In genomic region chr4:153232768-153233167, GRCh38 we compare ENCODE assay signal across 10 cellular contexts. TPM values are rescaled to one million over a fixed set of nuclear protein-coding genes. Genes with fewer than 3 reads are reported as not detected.
DNase-seq lines count a peak whose midpoint lies in the region; ATAC-seq, FAIRE-seq and TF ChIP-seq lines count a peak whose summit lies in the region.
"Had no signal": no experiment of that assay in that cellular context is flagged by ENCODE, and none has a peak within 500 bp of the region (broad histone marks: within the 10 kb centered on the region; RNA-seq: fewer than 3 reads in every experiment).

No MANE protein-coding gene starts in this region.

- no peak for FAIRE-seq in D721Med (lab: Jason Lieb, UNC)

- no peaks in the 10 kb centered on the region for H3K27me3 ChIP-seq in adipocyte (replicated peaks; ENCODE audit: control insufficient read depth, insufficient read depth, low read length)
- no peaks in the 10 kb centered on the region for H3K27me3 ChIP-seq in right lobe of liver
- H3K27me3 ChIP-seq in naive thymus-derived CD4-positive, alpha-beta T cell (ENCODE audit: control insufficient read depth in 2 of 2, insufficient read depth in 2 of 2, low read length in 2 of 2), result no peaks in the 10 kb centered on the region

- DNase-seq in D721Med (ENCODE audit: insufficient read length, low spot score) (no peak), adipocyte (ENCODE audit: low read depth) (peak; percentile 28), right lobe of liver (peak in 2 of 3 donors; percentile 38 to 48), medulla oblongata (ENCODE audit: extremely low spot score) (no peak), HPDE6-E6E7 (ENCODE audit: extremely low spot score) (no peak)
- DNase-seq in naive thymus-derived CD4-positive, alpha-beta T cell, result no peak
- DNase-seq: naive B cell, NCI-H446 treated with DMSO at 0.1 percent for 48 hours had no signal

- TF ChIP-seq CTCF in D721Med (IDR thresholded peaks at IDR 0.05; ENCODE audit: insufficient read depth, missing control alignments) (peak; percentile 16), right lobe of liver (IDR thresholded peaks at IDR 0.05) (peak; percentile 32 to 49 (median 45))

- ATAC-seq in HG02678 (IDR thresholded peaks at IDR 0.05; ENCODE audit: unreplicated experiment), result peak; percentile 54
- ATAC-seq in right lobe of liver, result peak; percentile 74 to 89 (median 82)
- no peak for ATAC-seq in naive thymus-derived CD4-positive, alpha-beta T cell
- no peak for ATAC-seq in GM21390 (IDR thresholded peaks at IDR 0.05; ENCODE audit: unreplicated experiment)

- CTCF ChIA-PET in naive thymus-derived CD4-positive, alpha-beta T cell (lab: Charles Lee), result no interaction called here

- H3K9me3 ChIP-seq in adipocyte (ENCODE audit: control insufficient read depth, low read length), result no peaks in the 10 kb centered on the region
- H3K9me3 ChIP-seq in right lobe of liver, result no peaks in the 10 kb centered on the region
- no peaks in the 10 kb centered on the region for H3K9me3 ChIP-seq in naive thymus-derived CD4-positive, alpha-beta T cell (ENCODE audit: control insufficient read depth in 2 of 3, low read length in 3 of 3)

- no peaks in the 10 kb centered on the region for H3K36me3 ChIP-seq in adipocyte (ENCODE audit: control insufficient read depth, insufficient read depth, low read length, severe bottlenecking)
- no peaks in the 10 kb centered on the region for H3K36me3 ChIP-seq in right lobe of liver
- no peaks in the 10 kb centered on the region for H3K36me3 ChIP-seq in naive thymus-derived CD4-positive, alpha-beta T cell (ENCODE audit: control insufficient read depth in 2 of 3, insufficient read depth in 3 of 3, low read length in 3 of 3)

- H3K4me3 ChIP-seq in adipocyte (ENCODE audit: low read length), result no peak overlapping the region
- H3K4me3 ChIP-seq in right lobe of liver, result no peak overlapping the region
- no peak overlapping the region for H3K4me3 ChIP-seq in naive thymus-derived CD4-positive, alpha-beta T cell (ENCODE audit: low read length)

- POLR2A ChIA-PET in naive thymus-derived CD4-positive, alpha-beta T cell (lab: Charles Lee), result no interaction called here

- H3K9ac ChIP-seq in adipocyte (ENCODE audit: low read length), result no peak overlapping the region

- peaks cover 0 to 5% (median 0%) of the 10 kb centered on the region in 5 donors for H3K36me3 Mint-ChIP-seq in naive thymus-derived CD4-positive, alpha-beta T cell
- H3K36me3 Mint-ChIP-seq: naive B cell had no signal

- no peak for TF ChIP-seq POLR2A in right lobe of liver (IDR thresholded peaks at IDR 0.05)

- H3K27ac Mint-ChIP-seq in naive thymus-derived CD4-positive, alpha-beta T cell, result no peak overlapping the region

- H3K4me1 Mint-ChIP-seq in naive thymus-derived CD4-positive, alpha-beta T cell, result peaks cover 15 to 32% (median 19%) of the 10 kb centered on the region in 7 donors

- peak overlapping the region in 2 of 10 donors; percentile 5 to 20 for H3K4me3 Mint-ChIP-seq in naive thymus-derived CD4-positive, alpha-beta T cell
- H3K4me3 Mint-ChIP-seq: naive B cell had no signal

- intact Hi-C loops in right lobe of liver (cut with DNase I), result no loop called here
- intact Hi-C loops in naive thymus-derived CD4-positive, alpha-beta T cell (cut with micrococcal nuclease), result no loop called here

- peaks cover 0 to 14% (median 0%) of the 10 kb centered on the region in 5 donors for H3K27me3 Mint-ChIP-seq in naive thymus-derived CD4-positive, alpha-beta T cell

- H3K4me1 ChIP-seq in adipocyte (ENCODE audit: control insufficient read depth, insufficient read depth, low read length), result peaks cover 21% of the 10 kb centered on the region
- peaks cover 0 to 17% (median 10%) of the 10 kb centered on the region in 4 donors for H3K4me1 ChIP-seq in right lobe of liver
- H3K4me1 ChIP-seq in naive thymus-derived CD4-positive, alpha-beta T cell (ENCODE audit: control insufficient read depth in 2 of 2, insufficient read depth in 2 of 2, low read length in 2 of 2), result peaks cover 0 to 9% of the 10 kb centered on the region in 2 donors

- no peak overlapping the region for H3K27ac ChIP-seq in right lobe of liver
- no peak overlapping the region for H3K27ac ChIP-seq in naive thymus-derived CD4-positive, alpha-beta T cell (ENCODE audit: low read depth, low read length)

- H3K9me3 Mint-ChIP-seq in naive thymus-derived CD4-positive, alpha-beta T cell, result peaks cover 0 to 2% (median 0%) of the 10 kb centered on the region in 11 donors
- H3K9me3 Mint-ChIP-seq: naive B cell had no signal

- WGBS in right lobe of liver (ENCODE audit: insufficient coverage, low coverage, low lambda C conversion rate, missing lambda C conversion rate), result 37% methylated on average over 3 of the region's 3 CpGs

RNA-seq across cellular contexts. Expression of gene TRIM2, which starts 28.5 kb away (rescaled TPM):
- 10 to 100 TPM in 3 of 6 experiments, 1 to 10 TPM in 3; 8.9 to 17.5 (median 10.0) TPM for total RNA-seq in right lobe of liver
- 1 to 10 TPM in 4 of 5 experiments, under 1 TPM in 1; 0.12 to 3.9 (median 2.3) TPM for total RNA-seq in naive thymus-derived CD4-positive, alpha-beta T cell
- polyA plus RNA-seq in naive thymus-derived CD4-positive, alpha-beta T cell, result 1 to 10 TPM in 1 of 2 donors, under 1 TPM in 1; 0.86 to 1.7 TPM

Comparison
In these comparisons a context has a peak if more than half of its experiments do, and no peak if none do; other contexts are left out.
1. DNase-seq: peak in adipocyte (single experiment) and right lobe of liver (2 of 3); none in D721Med (single experiment), medulla oblongata (single experiment), naive thymus-derived CD4-positive, alpha-beta T cell (0 of 9) and HPDE6-E6E7 (single experiment).
2. ATAC-seq: peak in HG02678 (single experiment) and right lobe of liver (4 of 4); none in naive thymus-derived CD4-positive, alpha-beta T cell (single experiment) and GM21390 (single experiment).